Comparison of ENCODE assay signal across 16 cellular contexts in genomic region chr1:1956101-1956500, GRCh38. TPM values are rescaled to one million over a fixed set of nuclear protein-coding genes. Genes with fewer than 3 reads are reported as not detected.
DNase-seq lines count a peak whose midpoint lies in the region; ATAC-seq and TF ChIP-seq lines count a peak whose summit lies in the region.
"Had no signal": no experiment of that assay in that cellular context is flagged by ENCODE, and none has a peak within 500 bp of the region (broad histone marks: within the 10 kb centered on the region; RNA-seq: fewer than 3 reads in every experiment).

No MANE protein-coding gene starts in this region.

- no peak for DNase-seq in activated naive CD4-positive, alpha-beta T cell treated with anti-CD3 and anti-CD28 coated beads, Interleukin-2, amount 50 U/mL, for 72 hours (ENCODE audit: low spot score in 2 of 2)
- no peak for DNase-seq in activated naive CD4-positive, alpha-beta T cell treated with anti-CD3 and anti-CD28 coated beads, Interleukin-2, amount 10 ng/mL, durations not matched to agents 7 days and 5 days
- DNase-seq in COLO668 (lab: John Stamatoyannopoulos, UW; ENCODE audit: unreplicated experiment), result peak; percentile 43
- DNase-seq in NCI-H2196 treated with DMSO at 0.1 percent for 48 hours (lab: John Stamatoyannopoulos, UW; ENCODE audit: unreplicated experiment), result peak; percentile 38
- DNase-seq in mesothelial cell of epicardium (ENCODE audit: low spot score in 2 of 2, unreplicated experiment in 2 of 2), result no peak
- DNase-seq in NCI-H2171 treated with DMSO at 0.1 percent for 48 hours (lab: John Stamatoyannopoulos, UW), result no peak
- DNase-seq: AML-193, Calu3, DMS 273 treated with DMSO at 0.1 percent for 48 hours, GM23248 had no signal

- H3K36me3 Mint-ChIP-seq in activated naive CD4-positive, alpha-beta T cell treated with anti-CD3 and anti-CD28 coated beads, Interleukin-2, amount 50 U/mL, for 72 hours, result peaks cover 0 to 12% of the 10 kb centered on the region in 2 donors
- H3K36me3 Mint-ChIP-seq in activated naive CD4-positive, alpha-beta T cell treated with anti-CD3 and anti-CD28 coated beads, Interleukin-2, amount 10 ng/mL, durations not matched to agents 7 days and 5 days, result no peaks in the 10 kb centered on the region
- no peaks in the 10 kb centered on the region for H3K36me3 Mint-ChIP-seq in mesothelial cell of epicardium

- ATAC-seq in activated naive CD4-positive, alpha-beta T cell treated with anti-CD3 and anti-CD28 coated beads, Interleukin-2, amount 50 U/mL, for 72 hours, result no peak
- ATAC-seq in HG02938 (IDR thresholded peaks at IDR 0.05; ENCODE audit: unreplicated experiment) (no peak), GM19455 (IDR thresholded peaks at IDR 0.05; ENCODE audit: unreplicated experiment) (no peak)

- no peak for TF ChIP-seq CTCF in mesothelial cell of epicardium (IDR thresholded peaks at IDR 0.05; ENCODE audit: unreplicated experiment)

- peaks cover 5 to 9% of the 10 kb centered on the region in 2 donors for H3K9me3 Mint-ChIP-seq in activated naive CD4-positive, alpha-beta T cell treated with anti-CD3 and anti-CD28 coated beads, Interleukin-2, amount 50 U/mL, for 72 hours
- H3K9me3 Mint-ChIP-seq in activated naive CD4-positive, alpha-beta T cell treated with anti-CD3 and anti-CD28 coated beads, Interleukin-2, amount 10 ng/mL, durations not matched to agents 7 days and 5 days, result peaks cover 10% of the 10 kb centered on the region
- no peaks in the 10 kb centered on the region for H3K9me3 Mint-ChIP-seq in mesothelial cell of epicardium

- CTCF ChIA-PET in activated naive CD4-positive, alpha-beta T cell treated with anti-CD3 and anti-CD28 coated beads, Interleukin-2, amount 10 ng/mL, durations not matched to agents 7 days and 5 days (lab: Charles Lee), result interaction anchor here (1.6 to 1.9 kb wide), 2 partner anchors 88 to 90 kb away, joined by 4 to 11 read pairs; no protein-coding TSS in a partner anchor

- H3K4me1 Mint-ChIP-seq in activated naive CD4-positive, alpha-beta T cell treated with anti-CD3 and anti-CD28 coated beads, Interleukin-2, amount 10 ng/mL, durations not matched to agents 7 days and 5 days, result peaks cover 4% of the 10 kb centered on the region
- peaks cover 24% of the 10 kb centered on the region for H3K4me1 Mint-ChIP-seq in mesothelial cell of epicardium

- no peak overlapping the region for H3K4me3 Mint-ChIP-seq in activated naive CD4-positive, alpha-beta T cell treated with anti-CD3 and anti-CD28 coated beads, Interleukin-2, amount 10 ng/mL, durations not matched to agents 7 days and 5 days
- no peak overlapping the region for H3K4me3 Mint-ChIP-seq in mesothelial cell of epicardium

- peak overlapping the region; percentile 29 to 31 for H3K27ac Mint-ChIP-seq in activated naive CD4-positive, alpha-beta T cell treated with anti-CD3 and anti-CD28 coated beads, Interleukin-2, amount 50 U/mL, for 72 hours
- no peak overlapping the region for H3K27ac Mint-ChIP-seq in activated naive CD4-positive, alpha-beta T cell treated with anti-CD3 and anti-CD28 coated beads, Interleukin-2, amount 10 ng/mL, durations not matched to agents 7 days and 5 days
- H3K27ac Mint-ChIP-seq in mesothelial cell of epicardium, result peak overlapping the region; percentile 50

- H3K27me3 Mint-ChIP-seq in activated naive CD4-positive, alpha-beta T cell treated with anti-CD3 and anti-CD28 coated beads, Interleukin-2, amount 10 ng/mL, durations not matched to agents 7 days and 5 days, result peaks cover 33% of the 10 kb centered on the region
- H3K27me3 Mint-ChIP-seq in mesothelial cell of epicardium (ENCODE audit: low read depth), result peaks cover 11% of the 10 kb centered on the region

RNA-seq across cellular contexts. Expression of gene TMEM52, which starts 37.0 kb away (rescaled TPM):
- 1 to 10 TPM in 1 of 2 donors, under 1 TPM in 1; 0.64 to 1.5 TPM for total RNA-seq in activated naive CD4-positive, alpha-beta T cell treated with anti-CD3 and anti-CD28 coated beads, Interleukin-2, amount 50 U/mL, for 72 hours
- total RNA-seq in mesothelial cell of epicardium, result 2.1 to 2.8 TPM (median 2.5 TPM) in 3 replicates
- total RNA-seq: GM23248 had no signal

RNA-seq across cellular contexts. Expression of gene CALML6, which starts 41.0 kb away (rescaled TPM):
- 1 to 10 TPM; 1.4 to 2.6 TPM for total RNA-seq in activated naive CD4-positive, alpha-beta T cell treated with anti-CD3 and anti-CD28 coated beads, Interleukin-2, amount 50 U/mL, for 72 hours
- total RNA-seq in mesothelial cell of epicardium, result 1.6 to 2.7 TPM (median 1.9 TPM) in 3 replicates
- total RNA-seq: HT1080 had no signal

RNA-seq across cellular contexts. Expression of gene CFAP74, which starts 47.5 kb away (rescaled TPM):
- total RNA-seq in activated naive CD4-positive, alpha-beta T cell treated with anti-CD3 and anti-CD28 coated beads, Interleukin-2, amount 50 U/mL, for 72 hours, result not detected
- 0.16 to 0.42 TPM (median 0.18 TPM) in 3 replicates for total RNA-seq in mesothelial cell of epicardium
- total RNA-seq: A673, Calu3, Daoy, GM23248, H7, HT1080 had no signal

Comparison
In these comparisons a context has a peak if more than half of its experiments do, and no peak if none do; other contexts are left out.
1. DNase-seq: peak in COLO668 (single experiment) and NCI-H2196 treated with DMSO at 0.1 percent for 48 hours (single experiment); none in activated naive CD4-positive, alpha-beta T cell treated with anti-CD3 and anti-CD28 coated beads, Interleukin-2, amount 50 U/mL, for 72 hours (0 of 2), activated naive CD4-positive, alpha-beta T cell treated with anti-CD3 and anti-CD28 coated beads, Interleukin-2, amount 10 ng/mL, durations not matched to agents 7 days and 5 days (single experiment), mesothelial cell of epicardium (0 of 2) and NCI-H2171 treated with DMSO at 0.1 percent for 48 hours (single experiment).